ENCODE assay signal across 23 cellular contexts in genomic region chr2:182732736-182733135, GRCh38.
"Had no signal": no experiment of that assay in that cellular context is flagged by ENCODE, and none has a peak within 500 bp of the region (broad histone marks: within the 10 kb centered on the region; RNA-seq: fewer than 3 reads in every experiment).

No MANE protein-coding gene starts in this region.

- H3K27ac ChIP-seq: SJSA1, SK-N-MC had no signal

- FAIRE-seq: HepG2, RCC 7860 had no signal

- H3K4me3 ChIP-seq: MG63, SJSA1, SK-N-MC had no signal

- ATAC-seq: HepG2 had no signal

- H3K27me3 ChIP-seq: MG63, SJSA1 had no signal

- H3K9me3 ChIP-seq: MG63, SJSA1 had no signal

- DNase-seq: IMR-90, Karpas-422, KG1, MG63, NCI-H1092, NCI-H1105 treated with DMSO at 0.1 percent for 48 hours, NCI-H1436, NCI-H187, NCI-H2029, NCI-H2081 treated with DMSO at 0.1 percent for 48 hours, NCI-H2171, NCI-H226, NCI-H446 treated with DMSO at 0.1 percent for 48 hours, NCI-H510A treated with DMSO at 0.1 percent for 48 hours, NCI-H526, NCI-H82, Right ventricle myocardium superior, RPMI8226, SIG-M5 had no signal
